17 cellular contexts compared by ENCODE assay signal in the genomic region with DNA sequence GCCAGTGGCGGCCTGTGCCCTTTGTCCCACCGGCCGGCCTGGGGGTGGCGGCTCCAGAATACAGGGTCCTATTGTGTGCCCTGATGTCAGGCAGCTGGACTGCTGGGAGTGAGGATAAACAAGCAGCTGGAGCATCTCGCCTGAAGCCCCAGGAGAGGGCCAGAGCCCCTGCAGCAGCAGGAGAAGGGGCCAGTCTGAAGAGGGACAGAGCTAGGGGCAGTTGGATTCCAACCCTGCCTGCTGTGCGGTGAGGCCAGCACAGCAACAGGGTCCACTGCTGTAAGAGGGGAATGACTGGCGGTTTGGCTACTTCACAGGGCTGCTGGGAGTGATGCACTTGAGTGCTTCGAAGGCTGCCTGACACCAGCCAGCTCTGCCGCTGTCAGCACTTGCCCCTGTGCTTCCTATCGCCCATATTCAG. TPM values are rescaled to one million over a fixed set of nuclear protein-coding genes. Genes with fewer than 3 reads are reported as not detected.
DNase-seq lines count a peak whose midpoint lies in the region; ATAC-seq and TF ChIP-seq lines count a peak whose summit lies in the region.
"Had no signal": no experiment of that assay in that cellular context is flagged by ENCODE, and none has a peak within 500 bp of the region (broad histone marks: within the 10 kb centered on the region; RNA-seq: fewer than 3 reads in every experiment).

No MANE protein-coding gene starts in this region.

- H3K4me3 ChIP-seq in Caco-2 (ENCODE audit: low read depth, low read length): no peak overlapping the region
- H3K4me3 ChIP-seq: mucosa of descending colon had no signal

- POLR2A ChIA-PET in Caco-2 (lab: Charles Lee): no interaction called here

- TF ChIP-seq CTCF in Caco-2 (IDR thresholded peaks at IDR 0.05; ENCODE audit: insufficient read depth in 1 of 2, low read depth in 1 of 2, low read length in 1 of 2, severe bottlenecking in 1 of 2, unreplicated experiment in 1 of 2) (no peak), HFFc6 (IDR thresholded peaks at IDR 0.05) (no peak), CD14-positive monocyte (IDR thresholded peaks at IDR 0.05) (no peak)

- CTCF ChIA-PET in Caco-2 (lab: Charles Lee): no interaction called here

- H3K27me3 Mint-ChIP-seq in Caco-2 (ENCODE audit: insufficient read depth, unreplicated experiment) (no peaks in the 10 kb centered on the region), HFFc6 (ENCODE audit: insufficient read depth) (peaks cover 32% of the 10 kb centered on the region), CD14-positive monocyte (ENCODE audit: low read depth in 3 of 3) (peaks cover 0 to 10% (median 6%) of the 10 kb centered on the region in 3 donors)
- H3K27me3 Mint-ChIP-seq: central memory CD8-positive, alpha-beta T cell had no signal

- ATAC-seq in left cardiac atrium: peak; percentile 56 to 65
- no peak for ATAC-seq in activated naive CD4-positive, alpha-beta T cell treated with anti-CD3 and anti-CD28 coated beads, Interleukin-2, amount 50 U/mL, for 72 hours
- no peak for ATAC-seq in GM19452 (IDR thresholded peaks at IDR 0.05; ENCODE audit: unreplicated experiment)
- ATAC-seq: mucosa of descending colon had no signal

- no peaks in the 10 kb centered on the region for H3K9me3 Mint-ChIP-seq in Caco-2 (ENCODE audit: unreplicated experiment)
- no peaks in the 10 kb centered on the region for H3K9me3 Mint-ChIP-seq in activated naive CD4-positive, alpha-beta T cell treated with anti-CD3 and anti-CD28 coated beads, Interleukin-2, amount 50 U/mL, for 72 hours
- no peaks in the 10 kb centered on the region for H3K9me3 Mint-ChIP-seq in HFFc6
- peaks cover 0 to 2% (median under 1%) of the 10 kb centered on the region in 7 donors for H3K9me3 Mint-ChIP-seq in CD14-positive monocyte
- H3K9me3 Mint-ChIP-seq: central memory CD8-positive, alpha-beta T cell; IgD-negative memory B cell had no signal

- H3K27me3 ChIP-seq in Caco-2 (replicated peaks; ENCODE audit: control insufficient read depth, insufficient read depth, low read length): no peaks in the 10 kb centered on the region

- H3K4me1 Mint-ChIP-seq in Caco-2 (ENCODE audit: low read depth, unreplicated experiment): no peaks in the 10 kb centered on the region
- peaks cover 16% of the 10 kb centered on the region for H3K4me1 Mint-ChIP-seq in HFFc6 (ENCODE audit: low read depth)
- H3K4me1 Mint-ChIP-seq in CD14-positive monocyte: peaks cover 27% of the 10 kb centered on the region
- H3K4me1 Mint-ChIP-seq: central memory CD8-positive, alpha-beta T cell had no signal

- no peaks in the 10 kb centered on the region for H3K4me1 ChIP-seq in Caco-2

- H3K4me3 Mint-ChIP-seq in Caco-2 (ENCODE audit: unreplicated experiment) (no peak overlapping the region), HFFc6 (no peak overlapping the region), CD14-positive monocyte (no peak overlapping the region)
- H3K4me3 Mint-ChIP-seq: central memory CD8-positive, alpha-beta T cell; IgD-negative memory B cell had no signal

- DNase-seq in Caco-2: peak in 1 of 2 experiments; percentile 35
- peak; percentile 35 for DNase-seq in SK-N-DZ (ENCODE audit: low spot score)
- DNase-seq in left cardiac atrium: peak; percentile 47
- peak; percentile 75 to 98 (median 86) for DNase-seq in posterior cingulate gyrus
- DNase-seq in activated naive CD4-positive, alpha-beta T cell treated with anti-CD3 and anti-CD28 coated beads, Interleukin-2, amount 50 U/mL, for 72 hours (ENCODE audit: low spot score in 2 of 2): no peak
- DNase-seq in HFFc6: no peak
- DNase-seq in CD14-positive monocyte (ENCODE audit: low spot score): no peak
- DNase-seq: activated gamma-delta T cell treated with Interleukin-2 at 50 U/mL for 16 hours; erythroblast; NCI-H526; SHP77; stimulated activated CD4-positive, alpha-beta T cell treated with anti-CD3 and anti-CD28 coated beads, Interleukin-4, amount 100 ng/mL, for 24 hours; stimulated activated naive CD4-positive, alpha-beta T cell treated with Interleukin-2 at 50 U/mL for 16 hours had no signal

- no peaks in the 10 kb centered on the region; the same call in 1 of the 2 replicates for H3K9me3 ChIP-seq in Caco-2
- H3K9me3 ChIP-seq: mucosa of descending colon had no signal

- H3K27ac Mint-ChIP-seq in Caco-2 (ENCODE audit: unreplicated experiment) (peak overlapping the region; percentile 49), HFFc6 (no peak overlapping the region), CD14-positive monocyte (peak overlapping the region in 1 of 7 donors; percentile 62)
- H3K27ac Mint-ChIP-seq in activated naive CD4-positive, alpha-beta T cell treated with anti-CD3 and anti-CD28 coated beads, Interleukin-2, amount 50 U/mL, for 72 hours: no peak overlapping the region
- H3K27ac Mint-ChIP-seq: IgD-negative memory B cell had no signal

- intact Hi-C loops in Caco-2 (cut with micrococcal nuclease; ENCODE audit: unreplicated experiment): no loop called here
- intact Hi-C loops in left cardiac atrium (cut with DNase I): no loop called here
- intact Hi-C loops in posterior cingulate gyrus (cut with DNase I): no loop called here
- intact Hi-C loops in CD14-positive monocyte (cut with micrococcal nuclease): no loop called here

- H3K36me3 Mint-ChIP-seq in Caco-2 (ENCODE audit: insufficient read depth, unreplicated experiment): no peaks in the 10 kb centered on the region
- no peaks in the 10 kb centered on the region for H3K36me3 Mint-ChIP-seq in activated naive CD4-positive, alpha-beta T cell treated with anti-CD3 and anti-CD28 coated beads, Interleukin-2, amount 50 U/mL, for 72 hours
- no peaks in the 10 kb centered on the region for H3K36me3 Mint-ChIP-seq in HFFc6 (ENCODE audit: low read depth)
- H3K36me3 Mint-ChIP-seq in CD14-positive monocyte: no peaks in the 10 kb centered on the region
- H3K36me3 Mint-ChIP-seq: IgD-negative memory B cell had no signal

- BruUV-seq in Caco-2 (replicated peaks; lab: Mats Ljungman, UMichigan): no TSS peak

- H3K36me3 ChIP-seq in Caco-2 (ENCODE audit: control insufficient read depth, insufficient read depth, low read length): no peaks in the 10 kb centered on the region

RNA-seq across cellular contexts. Expression of gene RAB11FIP4, which starts 25.0 kb away (rescaled TPM):
- total RNA-seq in Caco-2 (2022) (84.2 and 90.3 TPM in 2 replicates), left cardiac atrium (1 to 10 TPM; 3.1 to 6.1 TPM)
- 38.5 and 40.2 TPM in 2 replicates for polyA plus RNA-seq in SK-N-DZ (2014; cell fraction: cytosol; rRNA removed)
- polyA plus RNA-seq in SK-N-DZ (2014; cell fraction: nucleus; rRNA removed): 24.8 and 42.1 TPM in 2 replicates
- 10 to 100 TPM; 22.5 to 39.0 TPM for total RNA-seq in activated naive CD4-positive, alpha-beta T cell treated with anti-CD3 and anti-CD28 coated beads, Interleukin-2, amount 50 U/mL, for 72 hours
- under 1 TPM; 0.02 to 0.38 (median 0.09) TPM for total RNA-seq in HFFc6 (2021; fragmentation: NEBNext Ultra II Directional; extraction: Animal tissue kit (Norgen Biotek cat#: 25700))
- 10 to 100 TPM; 10.4 to 16.2 TPM for polyA plus RNA-seq in CD14-positive monocyte

Comparison
In these comparisons a context has a peak if more than half of its experiments do, and no peak if none do; other contexts are left out.
1. DNase-seq: peak in SK-N-DZ (single experiment), left cardiac atrium (single experiment) and posterior cingulate gyrus (10 of 10); none in activated naive CD4-positive, alpha-beta T cell treated with anti-CD3 and anti-CD28 coated beads, Interleukin-2, amount 50 U/mL, for 72 hours (0 of 2), HFFc6 (single experiment) and CD14-positive monocyte (single experiment).
2. ATAC-seq: peak in left cardiac atrium (2 of 2); none in activated naive CD4-positive, alpha-beta T cell treated with anti-CD3 and anti-CD28 coated beads, Interleukin-2, amount 50 U/mL, for 72 hours (0 of 2) and GM19452 (single experiment).